14 cellular contexts compared by ENCODE assay signal in the genomic region with DNA sequence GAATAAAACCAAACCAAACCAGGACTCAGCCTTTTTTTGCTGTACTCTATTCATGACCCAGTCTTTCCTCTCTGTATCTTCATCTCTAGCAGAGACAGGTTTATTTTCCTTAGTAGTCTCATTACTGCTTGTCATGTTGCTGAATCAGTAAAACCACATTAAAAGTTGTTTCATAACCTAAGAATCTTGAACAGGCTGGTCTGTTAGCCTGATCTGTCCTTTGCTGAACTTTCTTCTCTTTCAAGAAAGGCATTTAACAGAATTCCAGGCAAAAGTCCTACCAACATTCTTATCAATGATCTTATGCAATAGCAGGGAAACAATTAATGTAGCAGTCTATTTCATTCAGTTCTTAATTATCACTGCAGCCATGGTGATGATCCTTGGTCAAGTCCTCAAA.
DNase-seq lines count a peak whose midpoint lies in the region; ATAC-seq, FAIRE-seq and TF ChIP-seq lines count a peak whose summit lies in the region.
"Had no signal": no experiment of that assay in that cellular context is flagged by ENCODE, and none has a peak within 500 bp of the region (broad histone marks: within the 10 kb centered on the region; RNA-seq: fewer than 3 reads in every experiment).

No MANE protein-coding gene starts in this region.

- H3K27ac ChIP-seq in fibroblast of lung (ENCODE audit: insufficient read depth, low read length) (no peak overlapping the region), small intestine (ENCODE audit: low read depth in 1 of 2, low read length in 1 of 2) (no peak overlapping the region), tibial artery (no peak overlapping the region)
- H3K27ac ChIP-seq: thyroid gland had no signal

- H3K9me3 ChIP-seq in fibroblast of lung (ENCODE audit: control insufficient read depth, insufficient read depth, low read depth, low read length) = no peaks in the 10 kb centered on the region
- H3K9me3 ChIP-seq in small intestine (ENCODE audit: control insufficient read depth, low read depth) = no peaks in the 10 kb centered on the region
- H3K9me3 ChIP-seq in tibial artery = no peaks in the 10 kb centered on the region
- H3K9me3 ChIP-seq: thyroid gland had no signal

- H3K4me1 ChIP-seq in fibroblast of lung (ENCODE audit: control insufficient read depth, extremely low read depth, insufficient read depth, low read length) (no peaks in the 10 kb centered on the region), small intestine (ENCODE audit: control insufficient read depth in 2 of 2, insufficient read depth in 1 of 2, low read depth in 1 of 2, low read length in 1 of 2) (no peaks in the 10 kb centered on the region), tibial artery (no peaks in the 10 kb centered on the region)
- H3K4me1 ChIP-seq: thyroid gland had no signal

- POLR2A ChIA-PET in T-cell (lab: Charles Lee) = interaction anchor here in 1 of 2 donors (0.5 to 0.6 kb wide), 2 partner anchors 15 to 168 kb away, joined by 4 to 5 read pairs; no protein-coding TSS in a partner anchor

- peaks cover 2% of the 10 kb centered on the region for H3K36me3 Mint-ChIP-seq in activated T-cell treated with anti-CD3 and anti-CD28 coated beads, Interleukin-2, amount 50 U/mL, for 24 hours (ENCODE audit: low read depth)
- H3K36me3 Mint-ChIP-seq in T-cell = peaks cover 3% of the 10 kb centered on the region
- H3K36me3 Mint-ChIP-seq: naive B cell had no signal

- H3K4me1 Mint-ChIP-seq in activated T-cell treated with anti-CD3 and anti-CD28 coated beads, Interleukin-2, amount 50 U/mL, for 24 hours (ENCODE audit: low read depth) = peaks cover 42% of the 10 kb centered on the region
- H3K4me1 Mint-ChIP-seq in T-cell = peaks cover 37 to 42% (median 40%) of the 10 kb centered on the region in 3 donors

- CTCF ChIA-PET in T-cell (lab: Charles Lee) = interaction anchor here in 1 of 2 donors (0.5 to 1.1 kb wide), 2 partner anchors 8 to 218 kb away, joined by 3 to 7 read pairs; no protein-coding TSS in a partner anchor

- H3K27me3 Mint-ChIP-seq in activated T-cell treated with anti-CD3 and anti-CD28 coated beads, Interleukin-2, amount 50 U/mL, for 24 hours = no peaks in the 10 kb centered on the region
- H3K27me3 Mint-ChIP-seq in T-cell = no peaks in the 10 kb centered on the region
- H3K27me3 Mint-ChIP-seq: naive B cell had no signal

- H3K27ac Mint-ChIP-seq in activated T-cell treated with anti-CD3 and anti-CD28 coated beads, Interleukin-2, amount 50 U/mL, for 24 hours = peak overlapping the region; percentile 62
- peak overlapping the region; percentile 81 to 86 for H3K27ac Mint-ChIP-seq in T-cell
- H3K27ac Mint-ChIP-seq: naive B cell had no signal

- DNase-seq in activated T-cell treated with anti-CD3 and anti-CD28 coated beads, Interleukin-2, amount 50 U/mL, for 24 hours = no peak
- DNase-seq in activated T-cell treated with anti-CD3 and anti-CD28 coated beads, Interleukin-2, amount 50 U/mL, for 48 hours = no peak
- DNase-seq in T-cell = no peak
- DNase-seq in fibroblast of lung (ENCODE audit: low read depth in 2 of 2) = peak; percentile 58 to 97
- peak; percentile 10 for DNase-seq in small intestine
- no peak for DNase-seq in tibial artery
- DNase-seq in stimulated activated naive CD4-positive, alpha-beta T cell treated with Interleukin-2 at 50 U/mL for 16 hours (lab: John Stamatoyannopoulos, UW) = no peak
- DNase-seq: ACHN; hippocampal formation; naive B cell; NCI-H510A; stimulated activated CD4-positive, alpha-beta T cell treated with anti-CD3 and anti-CD28 coated beads, Interleukin-4, amount 100 ng/mL, for 1 hour; thyroid gland had no signal

- H3K36me3 ChIP-seq in fibroblast of lung (ENCODE audit: control insufficient read depth, insufficient read depth, low read length) (no peaks in the 10 kb centered on the region), small intestine (ENCODE audit: control insufficient read depth in 2 of 2, insufficient read depth in 2 of 2, low read length in 2 of 2) (no peaks in the 10 kb centered on the region), tibial artery (no peaks in the 10 kb centered on the region)
- H3K36me3 ChIP-seq: thyroid gland had no signal

- no peak overlapping the region for H3K4me3 Mint-ChIP-seq in activated T-cell treated with anti-CD3 and anti-CD28 coated beads, Interleukin-2, amount 50 U/mL, for 24 hours
- peak overlapping the region in 1 of 3 donors; percentile 40 for H3K4me3 Mint-ChIP-seq in T-cell
- H3K4me3 Mint-ChIP-seq: naive B cell had no signal

- intact Hi-C loops in tibial artery (cut with DNase I; ENCODE audit: low total_unique reads) = no loop called here

- no peaks in the 10 kb centered on the region for H3K9me3 Mint-ChIP-seq in activated T-cell treated with anti-CD3 and anti-CD28 coated beads, Interleukin-2, amount 50 U/mL, for 24 hours
- H3K9me3 Mint-ChIP-seq in T-cell = no peaks in the 10 kb centered on the region
- H3K9me3 Mint-ChIP-seq: naive B cell had no signal

- TF ChIP-seq CTCF in fibroblast of lung (conservative IDR thresholded peaks at IDR 0.05 in 1 of 2, IDR thresholded peaks at IDR 0.05 in 1 of 2; ENCODE audit: low read depth in 1 of 2, low read length in 2 of 2) (no peak), tibial artery (IDR thresholded peaks at IDR 0.05) (no peak)

- ATAC-seq in T-cell (replicated peaks in 1 of 4) = peak; percentile 54 to 85 (median 74)
- ATAC-seq in HG03354 (IDR thresholded peaks at IDR 0.05; ENCODE audit: poor library complexity, severe bottlenecking, unreplicated experiment) = no peak

- H3K4me3 ChIP-seq in fibroblast of lung (replicated peaks in 1 of 4; ENCODE audit: control extremely low read depth in 1 of 4, insufficient read depth in 1 of 4, low read depth in 3 of 4, low read length in 4 of 4) = no peak overlapping the region
- no peak overlapping the region for H3K4me3 ChIP-seq in small intestine (ENCODE audit: low read depth in 1 of 2, low read length in 2 of 2)
- H3K4me3 ChIP-seq in tibial artery = no peak overlapping the region
- H3K4me3 ChIP-seq: thyroid gland had no signal

- H3K9ac ChIP-seq in fibroblast of lung (ENCODE audit: insufficient read depth, low read length) = no peak overlapping the region

- H3K4me2 ChIP-seq in fibroblast of lung (ENCODE audit: extremely low read depth, insufficient read depth, low read length) = no peak overlapping the region

- H4K20me1 ChIP-seq in fibroblast of lung (ENCODE audit: control insufficient read depth, extremely low read depth, insufficient read depth, low read length) = no peaks in the 10 kb centered on the region

- H2AFZ ChIP-seq in fibroblast of lung (ENCODE audit: low read length) = no peak overlapping the region

- no peaks in the 10 kb centered on the region for H3K27me3 ChIP-seq in fibroblast of lung (ENCODE audit: control insufficient read depth, insufficient read depth, low read length)
- H3K27me3 ChIP-seq in small intestine (ENCODE audit: control insufficient read depth in 2 of 2, insufficient read depth in 2 of 2, low read length in 2 of 2) = no peaks in the 10 kb centered on the region
- H3K27me3 ChIP-seq in tibial artery = no peaks in the 10 kb centered on the region
- H3K27me3 ChIP-seq: thyroid gland had no signal

- FAIRE-seq in small intestine (lab: Jason Lieb, UNC) = no peak

- H3K79me2 ChIP-seq in fibroblast of lung (ENCODE audit: control insufficient read depth, insufficient read depth, low read length) = no peaks in the 10 kb centered on the region

Comparison
In these comparisons a context has a peak if more than half of its experiments do, and no peak if none do; other contexts are left out.
1. DNase-seq: peak in fibroblast of lung (2 of 2) and small intestine (single experiment); none in activated T-cell treated with anti-CD3 and anti-CD28 coated beads, Interleukin-2, amount 50 U/mL, for 24 hours (single experiment), activated T-cell treated with anti-CD3 and anti-CD28 coated beads, Interleukin-2, amount 50 U/mL, for 48 hours (0 of 2), T-cell (0 of 34), tibial artery (0 of 2) and stimulated activated naive CD4-positive, alpha-beta T cell treated with Interleukin-2 at 50 U/mL for 16 hours (single experiment).